In genomic region chr19:11814707-11815050, GRCh38 we compare ENCODE assay signal across 8 cellular contexts. TPM values are rescaled to one million over a fixed set of nuclear protein-coding genes. Genes with fewer than 3 reads are reported as not detected.
DNase-seq lines count a peak whose midpoint lies in the region; ATAC-seq and TF ChIP-seq lines count a peak whose summit lies in the region.

No MANE protein-coding gene starts in this region.

- no peak overlapping the region for H3K27ac Mint-ChIP-seq in WTC11

- TF ChIP-seq POLR2A in ovary (IDR thresholded peaks at IDR 0.05) = no peak
- no peak for TF ChIP-seq POLR2A in GM18505 (IDR thresholded peaks at IDR 0.05; ENCODE audit: borderline replicate concordance, extremely low read depth, insufficient read depth, insufficient read length)

- H3K4me3 ChIP-seq in ACC112 (ENCODE audit: low read depth, low read length) = peak overlapping the region; percentile 85
- H3K4me3 ChIP-seq in ovary = peak overlapping the region; percentile 62

- peak overlapping the region; percentile 90 for H3K4me3 Mint-ChIP-seq in WTC11

- H3K79me2 ChIP-seq in ACC112 (ENCODE audit: control insufficient read depth, insufficient read depth, low read length, unreplicated experiment) = no peaks in the 10 kb centered on the region

- POLR2A ChIA-PET in WTC11 (lab: Charles Lee) = interaction anchor here (1.0 to 1.3 kb wide), 2 partner anchors 17 to 26 kb away, joined by 3 to 4 read pairs; no protein-coding TSS in a partner anchor

- H3K36me3 ChIP-seq in ACC112 (ENCODE audit: insufficient read depth, low read length) = no peaks in the 10 kb centered on the region
- no peaks in the 10 kb centered on the region for H3K36me3 ChIP-seq in ovary

- no peaks in the 10 kb centered on the region for H3K36me3 Mint-ChIP-seq in WTC11

- TF ChIP-seq CTCF in WTC11 (IDR thresholded peaks at IDR 0.05) = no peak
- no peak for TF ChIP-seq CTCF in ovary (IDR thresholded peaks at IDR 0.05)

- H2AFZ ChIP-seq in ACC112 (ENCODE audit: low read length, unreplicated experiment) = peak overlapping the region; percentile 82

- ATAC-seq in WTC11 (peak; percentile 17), GM18505 (IDR thresholded peaks at IDR 0.05; ENCODE audit: unreplicated experiment) (no peak)

- H3K27ac ChIP-seq in ACC112 (ENCODE audit: low read depth, low read length) (no peak overlapping the region), ovary (peak overlapping the region in 1 of 2 donors; percentile 70)

- peaks cover 18% of the 10 kb centered on the region for H3K4me1 Mint-ChIP-seq in WTC11

- peak; percentile 4 for DNase-seq in HCEC 1CT
- DNase-seq in WTC11 (ENCODE audit: low spot score) = no peak
- DNase-seq in globus pallidus (ENCODE audit: low spot score) = peak; percentile 12
- DNase-seq in ovary = no peak
- DNase-seq in NCI-H510A treated with DMSO at 0.1 percent for 48 hours (lab: John Stamatoyannopoulos, UW) = no peak
- no peak for DNase-seq in NCI-H2081 treated with DMSO at 0.1 percent for 48 hours (lab: John Stamatoyannopoulos, UW)

- peaks cover 52% of the 10 kb centered on the region for H3K27me3 Mint-ChIP-seq in WTC11 (ENCODE audit: low read depth)

- WGBS in ovary, 3 donors = 11 to 20% (median 14%) methylated on average over 13 of the region's 13 CpGs

- no peaks in the 10 kb centered on the region for H3K27me3 ChIP-seq in ACC112 (ENCODE audit: insufficient read depth, low read length)
- no peaks in the 10 kb centered on the region for H3K27me3 ChIP-seq in ovary

- intact Hi-C loops in ovary (cut with DNase I) = loop anchor here in 1 of 4 donors (5.0 kb wide), 1 partner anchor 343 kb away; the partner anchor contains the start of gene ZNF625

- CTCF ChIA-PET in WTC11 (lab: Charles Lee) = interaction anchor here (0.6 to 6.6 kb wide), 5 partner anchors 16 to 173 kb away, joined by 3 to 100 read pairs (median 3); partner anchors contain the start of gene ZNF491

- no peaks in the 10 kb centered on the region for H3K9me3 Mint-ChIP-seq in WTC11

- H3K4me1 ChIP-seq in ACC112 (ENCODE audit: control insufficient read depth, insufficient read depth, low read length, unreplicated experiment) (no peaks in the 10 kb centered on the region), ovary (ENCODE audit: insufficient read depth) (no peaks in the 10 kb centered on the region)

- TF ChIP-seq EP300 in ovary (IDR thresholded peaks at IDR 0.05) = no peak

- no peaks in the 10 kb centered on the region for H3K9me3 ChIP-seq in ovary

TF ChIP-seq in WTC11, 78 proteins besides CTCF, POLR2A, EP300 and RAD21:
- TF ChIP-seq ESRRA (CRISPR knock-in tag; IDR thresholded peaks at IDR 0.05; ENCODE audit: borderline replicate concordance) (no peak), EMX1 (CRISPR knock-in tag; IDR thresholded peaks at IDR 0.05) (no peak), SOX15 (CRISPR knock-in tag; IDR thresholded peaks at IDR 0.05) (no peak), ATF1 (CRISPR knock-in tag; IDR thresholded peaks at IDR 0.05) (no peak), RORB (CRISPR knock-in tag; IDR thresholded peaks at IDR 0.05) (no peak), GRHL2 (CRISPR knock-in tag; IDR thresholded peaks at IDR 0.05; ENCODE audit: insufficient replicate concordance, severe bottlenecking) (no peak), FOXP1 (CRISPR knock-in tag; IDR thresholded peaks at IDR 0.05; ENCODE audit: borderline replicate concordance) (no peak)

RNA-seq across cellular contexts. Expression of gene ZNF440, which starts 0.6 kb away (rescaled TPM):
- 10.9 to 16.4 TPM (median 12.7 TPM) in 3 replicates for total RNA-seq in WTC11 (2021)
- total RNA-seq in ovary = 10 to 100 TPM in 5 of 7 donors, 1 to 10 TPM in 2; 6.6 to 21.6 (median 12.1) TPM
- 1 to 10 TPM; 3.0 to 5.0 TPM for polyA plus RNA-seq in ovary

RNA-seq across cellular contexts. Expression of gene ZNF491, which starts 16.4 kb away (rescaled TPM):
- total RNA-seq in WTC11 (2021) = 1.1 to 2.1 TPM (median 1.3 TPM) in 3 replicates
- 1 to 10 TPM; 2.2 to 6.5 (median 4.5) TPM for total RNA-seq in ovary
- polyA plus RNA-seq in ovary = 1 to 10 TPM; 2.9 to 3.4 TPM

RNA-seq across cellular contexts. Expression of gene ZNF439, which starts 33.8 kb away (rescaled TPM):
- total RNA-seq in WTC11 (2021) = 5.7 to 8.5 TPM (median 7.2 TPM) in 3 replicates
- total RNA-seq in ovary = 10 to 100 TPM in 6 of 7 donors, 1 to 10 TPM in 1; 7.1 to 14.6 (median 11.2) TPM
- polyA plus RNA-seq in ovary = 1 to 10 TPM; 6.6 to 7.2 TPM

RNA-seq across cellular contexts. Expression of gene ZNF441, which starts 47.9 kb away (rescaled TPM):
- total RNA-seq in WTC11 (2021) = 1.0 to 2.2 TPM (median 1.8 TPM) in 3 replicates
- total RNA-seq in ovary = 10 to 100 TPM in 6 of 7 donors, 1 to 10 TPM in 1; 8.3 to 26.7 (median 14.8) TPM
- polyA plus RNA-seq in ovary = 1 to 10 TPM; 6.5 to 7.0 TPM

Comparison
In these comparisons a context has a peak if more than half of its experiments do, and no peak if none do; other contexts are left out.
1. DNase-seq: peak in HCEC 1CT (single experiment) and globus pallidus (single experiment); none in WTC11 (single experiment), ovary (0 of 5), NCI-H510A treated with DMSO at 0.1 percent for 48 hours (single experiment) and NCI-H2081 treated with DMSO at 0.1 percent for 48 hours (single experiment).